ENCODE assay signal across 16 cellular contexts in the genomic region with DNA sequence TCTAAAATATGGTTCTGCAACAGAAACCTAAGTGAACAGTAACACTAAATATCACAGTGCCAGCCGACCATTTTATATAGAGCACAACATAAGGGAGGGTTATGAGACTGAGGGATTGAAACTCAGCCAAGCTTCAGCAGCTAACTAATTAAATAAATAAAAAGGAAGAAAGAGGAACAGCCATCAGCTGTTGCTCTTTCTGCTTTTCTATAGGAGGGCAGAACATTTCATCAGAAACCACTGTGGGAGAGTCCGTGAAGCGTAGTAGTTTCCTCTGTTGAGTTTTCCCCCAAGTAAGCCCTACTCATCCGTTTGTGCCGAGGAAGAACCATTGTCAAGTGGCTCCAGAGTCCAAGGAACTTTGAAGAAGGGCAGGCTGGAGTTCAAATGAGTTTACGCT.
"Had no signal": no experiment of that assay in that cellular context is flagged by ENCODE, and none has a peak within 500 bp of the region (broad histone marks: within the 10 kb centered on the region; RNA-seq: fewer than 3 reads in every experiment).

No MANE protein-coding gene starts in this region.

- H3K27ac Mint-ChIP-seq: activated B cell treated with CpG ODN at 0.5 μM for 24 hours; activated CD4-positive, alpha-beta T cell treated with anti-CD3 and anti-CD28 coated beads, Interleukin-2, amount 10 ng/mL, durations not matched to agents 24 days and 14 days; activated CD8-positive, alpha-beta T cell treated with anti-CD3 and anti-CD28 coated beads, Interleukin-2, amount 10 ng/mL, durations not matched to agents 7 days and 5 days; activated naive CD8-positive, alpha-beta T cell; natural killer cell treated with Interleukin-12 subunit alpha and Interleukin-12 subunit beta and Interleukin-15 and Interleukin-18, amount 100 ng/mL, for 72 hours; stimulated activated effector memory CD8-positive, alpha-beta T cell treated with anti-CD3 and anti-CD28 coated beads, Interleukin-12 subunit alpha, Interleukin-12 subunit beta, amount 100 ng/mL, for 72 hours; T-helper 17 cell had no signal

- H3K9me3 Mint-ChIP-seq: activated CD4-positive, alpha-beta T cell treated with anti-CD3 and anti-CD28 coated beads, Interleukin-2, amount 10 ng/mL, durations not matched to agents 24 days and 14 days had no signal

- ATAC-seq: activated CD8-positive, alpha-beta T cell treated with anti-CD3 and anti-CD28 coated beads, Interleukin-2, amount 10 ng/mL, durations not matched to agents 7 days and 5 days; body of pancreas; natural killer cell treated with Interleukin-12 subunit alpha and Interleukin-12 subunit beta and Interleukin-15 and Interleukin-18, amount 100 ng/mL, for 72 hours; stimulated activated effector memory CD8-positive, alpha-beta T cell treated with anti-CD3 and anti-CD28 coated beads, Interleukin-12 subunit alpha, Interleukin-12 subunit beta, amount 100 ng/mL, for 72 hours; T-helper 17 cell had no signal

- H3K4me1 ChIP-seq: body of pancreas, colonic mucosa had no signal

- H3K4me3 Mint-ChIP-seq: activated B cell treated with CpG ODN at 0.5 μM for 24 hours; activated CD4-positive, alpha-beta T cell treated with anti-CD3 and anti-CD28 coated beads, Interleukin-2, amount 10 ng/mL, durations not matched to agents 24 days and 14 days; activated CD8-positive, alpha-beta T cell treated with anti-CD3 and anti-CD28 coated beads, Interleukin-2, amount 10 ng/mL, durations not matched to agents 7 days and 5 days; activated naive CD8-positive, alpha-beta T cell; natural killer cell treated with Interleukin-12 subunit alpha and Interleukin-12 subunit beta and Interleukin-15 and Interleukin-18, amount 100 ng/mL, for 72 hours; stimulated activated effector memory CD8-positive, alpha-beta T cell treated with anti-CD3 and anti-CD28 coated beads, Interleukin-12 subunit alpha, Interleukin-12 subunit beta, amount 100 ng/mL, for 72 hours; T-helper 17 cell had no signal

- H3K27ac ChIP-seq: body of pancreas, colonic mucosa had no signal

- H3K27me3 Mint-ChIP-seq: activated B cell treated with CpG ODN at 0.5 μM for 24 hours; activated CD4-positive, alpha-beta T cell treated with anti-CD3 and anti-CD28 coated beads, Interleukin-2, amount 10 ng/mL, durations not matched to agents 24 days and 14 days; activated naive CD8-positive, alpha-beta T cell; natural killer cell treated with Interleukin-12 subunit alpha and Interleukin-12 subunit beta and Interleukin-15 and Interleukin-18, amount 100 ng/mL, for 72 hours; T-helper 17 cell had no signal

- H3K27me3 ChIP-seq: body of pancreas, colonic mucosa, esophagus muscularis mucosa had no signal

- H3K36me3 Mint-ChIP-seq: activated naive CD8-positive, alpha-beta T cell; stimulated activated effector memory CD8-positive, alpha-beta T cell treated with anti-CD3 and anti-CD28 coated beads, Interleukin-12 subunit alpha, Interleukin-12 subunit beta, amount 100 ng/mL, for 72 hours had no signal

- DNase-seq: activated B cell treated with CpG ODN at 0.5 μM for 24 hours; activated CD4-positive, alpha-beta T cell treated with anti-CD3 and anti-CD28 coated beads, Interleukin-2, amount 10 ng/mL, durations not matched to agents 24 days and 14 days; activated CD8-positive, alpha-beta memory T cell treated with anti-CD3 and anti-CD28 coated beads, Interleukin-2, amount 50 U/mL, for 4 hours; activated CD8-positive, alpha-beta T cell treated with anti-CD3 and anti-CD28 coated beads, Interleukin-2, amount 10 ng/mL, durations not matched to agents 7 days and 5 days; activated gamma-delta T cell; activated T-cell treated with anti-CD3 and anti-CD28 coated beads, Interleukin-2, amount 50 U/mL, for 48 hours; amniotic stem cell; body of pancreas; central memory CD4-positive, alpha-beta T cell; colonic mucosa; hippocampal formation; T-helper 17 cell had no signal

- H3K36me3 ChIP-seq: colonic mucosa had no signal

- H3K9me3 ChIP-seq: body of pancreas, colonic mucosa, esophagus muscularis mucosa had no signal

- H3K4me1 Mint-ChIP-seq: activated B cell treated with CpG ODN at 0.5 μM for 24 hours; activated CD4-positive, alpha-beta T cell treated with anti-CD3 and anti-CD28 coated beads, Interleukin-2, amount 10 ng/mL, durations not matched to agents 24 days and 14 days; stimulated activated effector memory CD8-positive, alpha-beta T cell treated with anti-CD3 and anti-CD28 coated beads, Interleukin-12 subunit alpha, Interleukin-12 subunit beta, amount 100 ng/mL, for 72 hours; T-helper 17 cell had no signal

- H3K4me3 ChIP-seq: body of pancreas, colonic mucosa, esophagus muscularis mucosa had no signal
